Comparison of ENCODE assay signal across 22 cellular contexts in the genomic region with DNA sequence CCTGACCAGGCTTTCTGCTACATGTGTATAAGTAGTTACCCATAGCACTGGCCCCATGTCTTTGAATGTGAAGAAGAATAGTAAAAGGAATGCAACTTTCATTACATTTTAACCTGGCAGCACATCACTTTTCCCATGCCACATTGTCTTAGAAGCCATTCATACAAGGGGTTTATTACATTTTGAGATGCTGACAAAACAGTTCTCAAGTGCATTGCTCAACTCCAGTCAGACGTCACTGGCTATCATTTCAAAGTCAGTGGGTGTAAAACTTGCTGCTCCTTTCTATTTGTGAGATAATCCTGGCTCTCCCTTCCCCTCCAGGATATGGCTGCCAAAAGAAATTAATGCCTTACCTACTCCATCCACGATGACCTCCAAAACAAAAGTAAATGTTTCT.
A peak's percentile ranks its signal among the peaks of the same experiment; 100 is the strongest.
DNase-seq lines count a peak whose midpoint lies in the region; ATAC-seq and TF ChIP-seq lines count a peak whose summit lies in the region.
"Had no signal": no experiment of that assay in that cellular context is flagged by ENCODE, and none has a peak within 500 bp of the region (broad histone marks: within the 10 kb centered on the region; RNA-seq: fewer than 3 reads in every experiment).

No MANE protein-coding gene starts in this region.

- TF ChIP-seq EP300 in stomach (IDR thresholded peaks at IDR 0.05), result no peak

- H3K4me3 Mint-ChIP-seq in CD14-positive monocyte (no peak overlapping the region), progenitor cell of endocrine pancreas (ENCODE audit: low read depth) (no peak overlapping the region)
- H3K4me3 Mint-ChIP-seq: activated T-helper 17 cell treated with anti-CD3 and anti-CD28 coated beads, Interleukin-2, amount 50 U/mL, for 72 hours; stimulated activated naive CD8-positive, alpha-beta T cell treated with anti-CD3 and anti-CD28 coated beads, Interleukin-15, amount 100 ng/mL, for 72 hours; T-helper 17 cell had no signal

- H3K9me3 Mint-ChIP-seq in CD14-positive monocyte (peaks cover 3 to 11% (median 4%) of the 10 kb centered on the region in 7 donors), progenitor cell of endocrine pancreas (ENCODE audit: low read depth) (peaks cover 6% of the 10 kb centered on the region)
- H3K9me3 Mint-ChIP-seq: activated T-helper 17 cell treated with anti-CD3 and anti-CD28 coated beads, Interleukin-2, amount 50 U/mL, for 72 hours; stimulated activated naive CD8-positive, alpha-beta T cell treated with anti-CD3 and anti-CD28 coated beads, Interleukin-15, amount 100 ng/mL, for 72 hours had no signal

- WGBS in stomach, 5 donors, result 47 to 72% (median 60%) methylated on average over 2 of the region's 2 CpGs

- H3K4me3 ChIP-seq in choroid plexus epithelial cell (ENCODE audit: low read depth, low read length) (no peak overlapping the region), left ventricle myocardium inferior (no peak overlapping the region), stomach (no peak overlapping the region)
- H3K4me3 ChIP-seq: GM12878, pancreas had no signal

- ATAC-seq in sciatic nerve (peak; percentile 82), HG02571 (IDR thresholded peaks at IDR 0.05; ENCODE audit: unreplicated experiment) (no peak)
- ATAC-seq: activated T-helper 17 cell treated with anti-CD3 and anti-CD28 coated beads, Interleukin-2, amount 50 U/mL, for 72 hours; GM12878; stimulated activated naive CD8-positive, alpha-beta T cell treated with anti-CD3 and anti-CD28 coated beads, Interleukin-15, amount 100 ng/mL, for 72 hours; T-helper 17 cell had no signal

- intact Hi-C loops in CD14-positive monocyte (cut with micrococcal nuclease) (loop anchor here in 1 of 2 donors (5.0 kb wide), 1 partner anchor 62 kb away; no protein-coding TSS in a partner anchor), left ventricle myocardium inferior (cut with micrococcal nuclease) (no loop called here), sciatic nerve (cut with DNase I) (no loop called here), stomach (cut with DNase I; ENCODE audit: low total_unique reads) (no loop called here)

- H3K4me1 ChIP-seq in left ventricle myocardium inferior (no peaks in the 10 kb centered on the region), stomach (no peaks in the 10 kb centered on the region)
- H3K4me1 ChIP-seq: pancreas had no signal

- no peaks in the 10 kb centered on the region for H3K36me3 ChIP-seq in left ventricle myocardium inferior
- no peaks in the 10 kb centered on the region for H3K36me3 ChIP-seq in stomach
- H3K36me3 ChIP-seq: pancreas had no signal

- TF ChIP-seq CTCF in CD14-positive monocyte (IDR thresholded peaks at IDR 0.05), result no peak
- TF ChIP-seq CTCF in choroid plexus epithelial cell (conservative IDR thresholded peaks at IDR 0.05; ENCODE audit: low read depth, low read length), result no peak
- no peak for TF ChIP-seq CTCF in left ventricle myocardium inferior (IDR thresholded peaks at IDR 0.05; ENCODE audit: borderline replicate concordance)
- no peak for TF ChIP-seq CTCF in progenitor cell of endocrine pancreas (IDR thresholded peaks at IDR 0.05; ENCODE audit: unreplicated experiment)
- no peak for TF ChIP-seq CTCF in stomach (IDR thresholded peaks at IDR 0.05)

- H3K27ac Mint-ChIP-seq in CD14-positive monocyte (peak overlapping the region; percentile 82 to 96 (median 92)), progenitor cell of endocrine pancreas (no peak overlapping the region)
- H3K27ac Mint-ChIP-seq: activated T-helper 17 cell treated with anti-CD3 and anti-CD28 coated beads, Interleukin-2, amount 50 U/mL, for 72 hours; stimulated activated naive CD8-positive, alpha-beta T cell treated with anti-CD3 and anti-CD28 coated beads, Interleukin-15, amount 100 ng/mL, for 72 hours; T-helper 17 cell had no signal

- peaks cover 0 to 2% (median 0%) of the 10 kb centered on the region in 3 donors for H3K27me3 Mint-ChIP-seq in CD14-positive monocyte (ENCODE audit: low read depth in 3 of 3)
- peaks cover 31% of the 10 kb centered on the region for H3K27me3 Mint-ChIP-seq in progenitor cell of endocrine pancreas
- H3K27me3 Mint-ChIP-seq: T-helper 17 cell had no signal

- no peaks in the 10 kb centered on the region for H3K27me3 ChIP-seq in left ventricle myocardium inferior (ENCODE audit: low read depth)
- no peaks in the 10 kb centered on the region for H3K27me3 ChIP-seq in stomach
- H3K27me3 ChIP-seq: pancreas had no signal

- DNase-seq in CD14-positive monocyte (ENCODE audit: low spot score) (peak; percentile 54), choroid plexus epithelial cell (ENCODE audit: low read depth) (peak; percentile 25), left ventricle myocardium inferior (no peak), sciatic nerve (ENCODE audit: low spot score) (no peak), iPS-NIHi7 (ENCODE audit: extremely low spot score) (no peak), progenitor cell of endocrine pancreas (ENCODE audit: low spot score, unreplicated experiment) (no peak), stomach (no peak)
- DNase-seq: activated CD4-positive, CD25-positive, alpha-beta regulatory T cell; activated CD8-positive, alpha-beta memory T cell treated with anti-CD3 and anti-CD28 coated beads for 24 hours; hippocampal formation; Karpas-422; NCI-H1417; NCI-H345; pancreas; SHP77; stimulated activated CD4-positive, alpha-beta T cell treated with anti-CD3 and anti-CD28 coated beads, Interleukin-15, amount 100 ng/mL, for 24 hours; stimulated activated naive CD8-positive, alpha-beta T cell treated with anti-CD3 and anti-CD28 coated beads, Interleukin-15, amount 100 ng/mL, for 72 hours; T-helper 17 cell had no signal

- H3K9me3 ChIP-seq in left ventricle myocardium inferior (replicated peaks) (no peaks in the 10 kb centered on the region), stomach (no peaks in the 10 kb centered on the region)
- H3K9me3 ChIP-seq: pancreas had no signal

- peaks cover 12 to 13% of the 10 kb centered on the region in 2 donors for H3K36me3 Mint-ChIP-seq in CD14-positive monocyte
- H3K36me3 Mint-ChIP-seq in progenitor cell of endocrine pancreas (ENCODE audit: insufficient read depth), result no peaks in the 10 kb centered on the region

- H3K4me1 Mint-ChIP-seq in CD14-positive monocyte, result peaks cover 68% of the 10 kb centered on the region
- H3K4me1 Mint-ChIP-seq in progenitor cell of endocrine pancreas (ENCODE audit: low read depth), result peaks cover 24% of the 10 kb centered on the region
- H3K4me1 Mint-ChIP-seq: activated T-helper 17 cell treated with anti-CD3 and anti-CD28 coated beads, Interleukin-2, amount 50 U/mL, for 72 hours; stimulated activated naive CD8-positive, alpha-beta T cell treated with anti-CD3 and anti-CD28 coated beads, Interleukin-15, amount 100 ng/mL, for 72 hours; T-helper 17 cell had no signal

- TF ChIP-seq POLR2A in stomach (IDR thresholded peaks at IDR 0.05), result no peak

- H3K27ac ChIP-seq in left ventricle myocardium inferior (replicated peaks), result peak overlapping the region; percentile 73
- H3K27ac ChIP-seq in stomach, result no peak overlapping the region
- H3K27ac ChIP-seq: HL-60 had no signal

Comparison
In these comparisons a context has a peak if more than half of its experiments do, and no peak if none do; other contexts are left out.
1. DNase-seq: peak in CD14-positive monocyte (single experiment) and choroid plexus epithelial cell (single experiment); none in left ventricle myocardium inferior (single experiment), sciatic nerve (single experiment), iPS-NIHi7 (single experiment), progenitor cell of endocrine pancreas (single experiment) and stomach (single experiment).